12 cellular contexts compared by ENCODE assay signal in the genomic region with DNA sequence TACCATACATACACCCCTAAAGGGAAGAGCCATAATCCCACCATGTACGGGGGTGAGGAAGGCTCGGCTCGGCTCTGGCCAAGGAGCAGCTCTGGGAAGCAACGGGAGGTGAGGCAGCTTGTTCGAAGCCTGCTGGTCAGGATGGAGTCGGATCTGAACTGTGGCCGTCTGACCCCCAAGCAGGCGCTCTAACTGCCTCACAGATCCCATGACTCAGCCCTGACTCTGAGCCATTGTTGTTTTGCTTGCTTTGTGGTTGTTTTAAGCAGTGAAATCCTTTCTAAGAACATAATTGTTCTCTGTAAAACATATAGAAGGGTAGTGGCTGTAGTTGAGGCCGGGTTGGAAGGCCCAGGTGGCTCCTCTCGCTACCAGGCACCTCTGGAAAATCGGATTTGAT. TPM values are rescaled to one million over a fixed set of nuclear protein-coding genes. Genes with fewer than 3 reads are reported as not detected.
DNase-seq lines count a peak whose midpoint lies in the region; ATAC-seq and TF ChIP-seq lines count a peak whose summit lies in the region.
"Had no signal": no experiment of that assay in that cellular context is flagged by ENCODE, and none has a peak within 500 bp of the region (broad histone marks: within the 10 kb centered on the region; RNA-seq: fewer than 3 reads in every experiment).

No MANE protein-coding gene starts in this region.

- peak overlapping the region; percentile 70; the same call in 1 of the 2 replicates for H3K27ac Mint-ChIP-seq in GM23338
- H3K27ac Mint-ChIP-seq: activated naive CD4-positive, alpha-beta T cell treated with anti-CD3 and anti-CD28 coated beads for 36 hours; CD8-positive, alpha-beta memory T cell had no signal

- peak overlapping the region; percentile 33; the same call in 1 of the 2 replicates for H3K9ac ChIP-seq in SK-N-SH

- no peak for TF ChIP-seq CTCF in GM23338 (conservative IDR thresholded peaks at IDR 0.05; ENCODE audit: low read depth in 2 of 2)
- TF ChIP-seq CTCF in SK-N-SH (IDR thresholded peaks at IDR 0.05), result no peak
- no peak for TF ChIP-seq CTCF in retinal pigment epithelial cell (conservative IDR thresholded peaks at IDR 0.05; ENCODE audit: low read depth, low read length)

- POLR2A ChIA-PET in SK-N-SH (lab: Yijun Ruan, JAX), result no interaction called here

- peaks cover 69% of the 10 kb centered on the region for H3K36me3 Mint-ChIP-seq in GM23338 (ENCODE audit: low read depth)
- H3K36me3 Mint-ChIP-seq: CD8-positive, alpha-beta memory T cell had no signal

- H3K4me2 ChIP-seq in GM23338 (no peak overlapping the region), SK-N-SH (no peak overlapping the region)

- H3K27me3 ChIP-seq in GM23338 (ENCODE audit: insufficient read depth) (no peaks in the 10 kb centered on the region), SK-N-SH (ENCODE audit: insufficient read depth) (no peaks in the 10 kb centered on the region)

- no peak for TF ChIP-seq RAD21 in SK-N-SH (IDR thresholded peaks at IDR 0.05; ENCODE audit: low read length)

- H3K79me2 ChIP-seq in GM23338 (replicated peaks; ENCODE audit: insufficient read depth) (peaks cover 61% of the 10 kb centered on the region), SK-N-SH (ENCODE audit: insufficient read depth) (no peaks in the 10 kb centered on the region)

- H3F3A ChIP-seq in GM23338 (replicated peaks; ENCODE audit: low read depth), result 0 out of 2 replicates have a peak, but pooled peaks cover 2% of the 10 kb centered on the region
- H3F3A ChIP-seq in SK-N-SH (replicated peaks; ENCODE audit: insufficient read depth), result no peaks in the 10 kb centered on the region

- peaks cover 44% of the 10 kb centered on the region for H4K20me1 ChIP-seq in GM23338 (replicated peaks; ENCODE audit: insufficient read depth)
- no peaks in the 10 kb centered on the region for H4K20me1 ChIP-seq in SK-N-SH (ENCODE audit: insufficient read depth)

- no peak for DNase-seq in GM23338 (ENCODE audit: low spot score)
- DNase-seq in SK-N-SH, result no peak
- peak; percentile 26 for DNase-seq in fibroblast of gingiva (ENCODE audit: low read depth)
- peak; percentile 89 for DNase-seq in retinal pigment epithelial cell (ENCODE audit: low read depth)
- no peak for DNase-seq in stimulated activated naive CD4-positive, alpha-beta T cell (lab: John Stamatoyannopoulos, UW)
- DNase-seq in GF-D8 (lab: John Stamatoyannopoulos, UW), result no peak
- no peak for DNase-seq in NK-92 treated with Interleukin-12 subunit alpha and Interleukin-12 subunit beta, amount 100 ng/mL, for 24 hours (lab: John Stamatoyannopoulos, UW)
- DNase-seq in NCI-H2029 (lab: John Stamatoyannopoulos, UW), result no peak
- DNase-seq: activated CD4-positive, alpha-beta T cell treated with anti-CD3 and anti-CD28 coated beads, Interleukin-2, amount 50 U/mL, for 48 hours; activated naive CD4-positive, alpha-beta T cell treated with anti-CD3 and anti-CD28 coated beads for 36 hours; CD8-positive, alpha-beta memory T cell; effector CD4-positive, alpha-beta T cell had no signal

- no peak overlapping the region for H2AFZ ChIP-seq in GM23338
- peak overlapping the region; percentile 65 for H2AFZ ChIP-seq in SK-N-SH (ENCODE audit: low read depth)

- CTCF ChIA-PET in SK-N-SH (lab: Yijun Ruan, JAX), result no interaction called here

- no peaks in the 10 kb centered on the region for H3K9me2 ChIP-seq in GM23338 (ENCODE audit: insufficient read depth)
- no peaks in the 10 kb centered on the region for H3K9me2 ChIP-seq in SK-N-SH

- H3K9me3 ChIP-seq in SK-N-SH, result no peaks in the 10 kb centered on the region

- peaks cover 32% of the 10 kb centered on the region for H3K4me1 Mint-ChIP-seq in GM23338

- H3K9me3 Mint-ChIP-seq in GM23338, result no peaks in the 10 kb centered on the region
- H3K9me3 Mint-ChIP-seq: activated naive CD4-positive, alpha-beta T cell treated with anti-CD3 and anti-CD28 coated beads for 36 hours; CD8-positive, alpha-beta memory T cell had no signal

- 71% methylated on average over 10 of the region's 11 CpGs for WGBS in SK-N-SH (ENCODE audit: low lambda C conversion rate)

- peaks cover 7% of the 10 kb centered on the region for H3K27me3 Mint-ChIP-seq in GM23338 (ENCODE audit: insufficient read depth, low read depth, poor library complexity)

- H3K4me3 ChIP-seq in GM23338, result no peak overlapping the region
- H3K4me3 ChIP-seq in SK-N-SH (ENCODE audit: low read depth in 2 of 2, low read length in 1 of 2), result no peak overlapping the region
- no peak overlapping the region for H3K4me3 ChIP-seq in retinal pigment epithelial cell (ENCODE audit: low read length)

- H3K4me3 Mint-ChIP-seq in GM23338, result no peak overlapping the region
- H3K4me3 Mint-ChIP-seq: activated naive CD4-positive, alpha-beta T cell treated with anti-CD3 and anti-CD28 coated beads for 36 hours; CD8-positive, alpha-beta memory T cell had no signal

- H3K36me3 ChIP-seq in GM23338 (ENCODE audit: insufficient read depth), result peaks cover 25% of the 10 kb centered on the region
- H3K36me3 ChIP-seq in SK-N-SH (replicated peaks in 1 of 2; ENCODE audit: control insufficient read depth in 1 of 2, insufficient read depth in 2 of 2, low read length in 1 of 2), result no peaks in the 10 kb centered on the region

- H3K27ac ChIP-seq in GM23338 (ENCODE audit: low read depth), result no peak overlapping the region
- peak overlapping the region in 1 of 2 experiments; percentile 50; a peak in 2 of 4 replicates for H3K27ac ChIP-seq in SK-N-SH (ENCODE audit: low read depth in 2 of 2, low read length in 1 of 2)

- H3K4me1 ChIP-seq in GM23338 (ENCODE audit: insufficient read depth) (peaks cover 29% of the 10 kb centered on the region), SK-N-SH (ENCODE audit: control insufficient read depth in 1 of 2, insufficient read depth in 2 of 2, low read depth in 1 of 2, low read length in 1 of 2) (peaks cover 4 to 13% of the 10 kb centered on the region in 2 experiments; a peak in 2 of 4 replicates)

- no peak for ATAC-seq in GM23338

- no peak for TF ChIP-seq EP300 in SK-N-SH (IDR thresholded peaks at IDR 0.05; ENCODE audit: borderline replicate concordance in 1 of 2, low read depth in 1 of 2, low read length in 1 of 2)

TF ChIP-seq in GM23338, 12 proteins besides CTCF, POLR2A, EP300 and RAD21:
- TF ChIP-seq CREB1 (CRISPR knock-in tag; IDR thresholded peaks at IDR 0.05; ENCODE audit: low read depth) (no peak), EZH2 (IDR thresholded peaks at IDR 0.05; ENCODE audit: low read depth, unreplicated experiment) (no peak)

TF ChIP-seq in SK-N-SH, 30 proteins besides CTCF, POLR2A, EP300 and RAD21:
- TF ChIP-seq TCF12 (IDR thresholded peaks at IDR 0.05), result no peak
- TF ChIP-seq GATA2 (CRISPR knock-in tag; IDR thresholded peaks at IDR 0.05), result no peak
- TF ChIP-seq SMC3 (IDR thresholded peaks at IDR 0.05; ENCODE audit: low read depth, low read length), result no peak
- TF ChIP-seq RCOR1 (IDR thresholded peaks at IDR 0.05; ENCODE audit: low read length), result no peak
- TF ChIP-seq RFX5 (IDR thresholded peaks at IDR 0.05; ENCODE audit: low read length), result no peak
- 0 out of 2 replicates have a peak, but pooled peaks have one; percentile 5 for TF ChIP-seq FOSL2 (IDR thresholded peaks at IDR 0.05; ENCODE audit: borderline replicate concordance, low read depth)
TF ChIP-seq in SK-N-SH: peak in this region for 1.

RNA-seq across cellular contexts. Expression of gene C6orf132, which starts 10.9 kb away (rescaled TPM):
- 40.9 and 48.3 TPM in 2 replicates for total RNA-seq in GM23338 (2014; rRNA removed; shearing (Covaris generic))
- polyA plus RNA-seq in GM23338 (2016; fragmentation: Nextera tagmentation; extraction: Ambion mirVana), result 22.2 and 24.3 TPM in 2 replicates
- polyA plus RNA-seq in SK-N-SH (2012; rRNA removed), result not detected in 2 replicates
- not detected in 2 replicates for polyA plus RNA-seq in SK-N-SH (2012; cell fraction: cytosol; rRNA removed)
- not detected in 2 replicates for polyA plus RNA-seq in SK-N-SH (2012; cell fraction: nucleus; rRNA removed)
- polyA plus RNA-seq: CD8-positive, alpha-beta memory T cell had no signal

RNA-seq across cellular contexts. Expression of gene GUCA1A, which starts 41.6 kb away (rescaled TPM):
- total RNA-seq in GM23338 (2014; rRNA removed; shearing (Covaris generic)), result 4.0 and 5.2 TPM in 2 replicates
- 9.1 and 10.6 TPM in 2 replicates for polyA plus RNA-seq in GM23338 (2016; fragmentation: Nextera tagmentation; extraction: Ambion mirVana)
- polyA plus RNA-seq in SK-N-SH (2012; rRNA removed), result 0.77 and 0.88 TPM in 2 replicates
- 0.68 and 1.3 TPM in 2 replicates for polyA plus RNA-seq in SK-N-SH (2012; cell fraction: cytosol; rRNA removed)
- 0.29 and 0.39 TPM in 2 replicates for polyA plus RNA-seq in SK-N-SH (2012; cell fraction: nucleus; rRNA removed)
- total RNA-seq: activated naive CD4-positive, alpha-beta T cell treated with anti-CD3 and anti-CD28 coated beads for 36 hours; CD8-positive, alpha-beta memory T cell had no signal
- polyA plus RNA-seq: CD8-positive, alpha-beta memory T cell had no signal

Comparison
In these comparisons a context has a peak if more than half of its experiments do, and no peak if none do; other contexts are left out.
1. DNase-seq: peak in fibroblast of gingiva (single experiment) and retinal pigment epithelial cell (single experiment); none in GM23338 (single experiment), SK-N-SH (single experiment), stimulated activated naive CD4-positive, alpha-beta T cell (0 of 6), GF-D8 (single experiment), NK-92 treated with Interleukin-12 subunit alpha and Interleukin-12 subunit beta, amount 100 ng/mL, for 24 hours (single experiment) and NCI-H2029 (single experiment).
2. RNA of gene C6orf132, which starts 10.9 kb away (polyA plus RNA-seq): 22.2 to 24.3 TPM in GM23338; not detected in SK-N-SH; every median in the first group is over 10 times any median in the second.